ENCODE assay signal across 21 cellular contexts in the genomic region with DNA sequence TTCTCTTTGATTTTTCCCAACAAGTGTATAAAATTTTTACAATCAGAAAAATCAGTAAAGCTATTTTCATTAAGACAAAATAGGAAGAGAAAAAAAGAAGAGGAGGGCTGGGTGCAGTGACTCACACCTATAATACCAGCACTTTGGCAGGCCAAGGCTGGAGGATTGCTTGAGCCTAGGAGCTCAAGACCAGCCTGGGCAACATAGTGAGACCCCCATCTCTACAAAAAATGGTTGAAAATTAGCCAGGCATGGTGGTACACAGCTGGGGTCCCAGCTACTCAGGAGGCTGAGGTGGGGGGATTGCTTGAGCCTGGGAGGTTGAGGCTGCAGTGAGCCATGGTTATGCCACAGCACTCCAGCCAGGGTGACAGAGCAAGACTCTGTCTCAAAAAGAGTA.
"Had no signal": no experiment of that assay in that cellular context is flagged by ENCODE, and none has a peak within 500 bp of the region (broad histone marks: within the 10 kb centered on the region; RNA-seq: fewer than 3 reads in every experiment).

No MANE protein-coding gene starts in this region.

- ATAC-seq: activated CD8-positive, alpha-beta T cell treated with anti-CD3 and anti-CD28 coated beads, Interleukin-2, amount 10 ng/mL, durations not matched to agents 7 days and 5 days had no signal

- H3K27me3 ChIP-seq: adrenal gland, Peyer's patch had no signal

- H3K9me3 ChIP-seq: adrenal gland had no signal

- H3K36me3 ChIP-seq: adrenal gland, Peyer's patch had no signal

- H3K4me1 ChIP-seq: Peyer's patch had no signal

- H3K27ac ChIP-seq: adrenal gland, Peyer's patch had no signal

- DNase-seq: activated CD4-positive, alpha-beta T cell treated with anti-CD3 and anti-CD28 coated beads for 48 hours; activated CD4-positive, alpha-beta T cell treated with anti-CD3 and anti-CD28 coated beads, Interleukin-2, amount 50 U/mL, for 4 hours; activated CD4-positive, CD25-positive, alpha-beta regulatory T cell treated with anti-CD3 and anti-CD28 coated beads, Interleukin-2, amount 50 U/mL, for 72 hours; activated CD8-positive, alpha-beta memory T cell treated with anti-CD3 and anti-CD28 coated beads, Interleukin-2, amount 50 U/mL, for 48 hours; activated CD8-positive, alpha-beta T cell treated with anti-CD3 and anti-CD28 coated beads, Interleukin-2, amount 10 ng/mL, durations not matched to agents 7 days and 5 days; activated naive CD4-positive, alpha-beta T cell treated with anti-CD3 and anti-CD28 coated beads, Interleukin-2, amount 50 U/mL, for 16 hours; activated naive CD8-positive, alpha-beta T cell treated with anti-CD3 and anti-CD28 coated beads, Interleukin-2, amount 10 ng/mL, durations not matched to agents 7 days and 5 days; activated T-cell treated with anti-CD3 and anti-CD28 coated beads, Interleukin-2, amount 50 U/mL, for 1 hour; anterior cingulate cortex; central memory CD4-positive, alpha-beta T cell; Kasumi-1; KBM-7; NCI-H1092 treated with DMSO at 0.1 percent for 48 hours; NCI-H1417 treated with DMSO at 0.1 percent for 48 hours; NCI-H1694 treated with DMSO at 0.1 percent for 48 hours; NCI-H2029 treated with DMSO at 0.1 percent for 48 hours; NCI-H524; Peyer's patch; SHP77 had no signal

- H3K4me3 ChIP-seq: adrenal gland, Peyer's patch had no signal

- FAIRE-seq: bronchial epithelial cell had no signal
